26 cellular contexts compared by ENCODE assay signal in genomic region chr2:240189686-240190085, GRCh38. TPM values are rescaled to one million over a fixed set of nuclear protein-coding genes. Genes with fewer than 3 reads are reported as not detected.
DNase-seq lines count a peak whose midpoint lies in the region; ATAC-seq and TF ChIP-seq lines count a peak whose summit lies in the region.
"Had no signal": no experiment of that assay in that cellular context is flagged by ENCODE, and none has a peak within 500 bp of the region (broad histone marks: within the 10 kb centered on the region; RNA-seq: fewer than 3 reads in every experiment).

No MANE protein-coding gene starts in this region.

- ATAC-seq in GM21381 (IDR thresholded peaks at IDR 0.05; ENCODE audit: unreplicated experiment) (no peak), GM19324 (IDR thresholded peaks at IDR 0.05; ENCODE audit: low FRiP score, unreplicated experiment) (no peak)
- ATAC-seq: HCT116, Panc1 had no signal

- WGBS in endodermal cell (ENCODE audit: insufficient coverage in 1 of 2, insufficient read length in 1 of 2), 2 experiments = 80 to 89% methylated on average over 2 to 4 of the region's 4 CpGs
- no CpG with 5 or more reads among the region's 4 CpGs for WGBS in neuronal stem cell (ENCODE audit: extremely low coverage in 2 of 2, insufficient read length in 2 of 2, insufficient replicate concordance in 1 of 2), 2 donors
- 77% methylated on average over 3 of the region's 4 CpGs for WGBS in suprapubic skin

- peak overlapping the region; percentile 77 for H2BK15ac ChIP-seq in neuronal stem cell (ENCODE audit: low read length)

- no peak overlapping the region for H4K8ac ChIP-seq in neuronal stem cell (ENCODE audit: low read depth, low read length)

- H3K4me1 Mint-ChIP-seq in endodermal cell = peaks cover 3% of the 10 kb centered on the region
- H3K4me1 Mint-ChIP-seq: CD8-positive, alpha-beta memory T cell had no signal

- peaks cover 25% of the 10 kb centered on the region for H3K9me3 Mint-ChIP-seq in endodermal cell

- H3K27me3 ChIP-seq in endodermal cell (ENCODE audit: control insufficient read depth, insufficient read depth, low read length, poor library complexity, severe bottlenecking) (no peaks in the 10 kb centered on the region), neuronal stem cell (ENCODE audit: control insufficient read depth in 3 of 3, insufficient read depth in 3 of 3, low read depth in 1 of 3, low read length in 3 of 3) (no peaks in the 10 kb centered on the region), suprapubic skin (peaks cover 33% of the 10 kb centered on the region), vagina (no peaks in the 10 kb centered on the region)

- H3K27ac Mint-ChIP-seq in endodermal cell = no peak overlapping the region
- H3K27ac Mint-ChIP-seq: CD8-positive, alpha-beta memory T cell had no signal

- H3K4me3 Mint-ChIP-seq in endodermal cell = no peak overlapping the region
- H3K4me3 Mint-ChIP-seq: CD8-positive, alpha-beta memory T cell had no signal

- H3K79me1 ChIP-seq in neuronal stem cell (ENCODE audit: low read depth, low read length) = no peaks in the 10 kb centered on the region

- H3K9me3 ChIP-seq in endodermal cell (ENCODE audit: control insufficient read depth, low read length) (peaks cover 7% of the 10 kb centered on the region), neuronal stem cell (replicated peaks in 1 of 2; ENCODE audit: control insufficient read depth in 2 of 2, insufficient read depth in 1 of 2, low read depth in 1 of 2, low read length in 2 of 2) (peaks cover 5 to 10% of the 10 kb centered on the region in 2 donors), suprapubic skin (no peaks in the 10 kb centered on the region), vagina (no peaks in the 10 kb centered on the region)

- H3K4me3 ChIP-seq in endodermal cell (ENCODE audit: low read length) (no peak overlapping the region), neuronal stem cell (ENCODE audit: low read length in 2 of 2) (no peak overlapping the region), suprapubic skin (no peak overlapping the region), vagina (no peak overlapping the region)

- no peaks in the 10 kb centered on the region for H3K36me3 Mint-ChIP-seq in endodermal cell (ENCODE audit: low read depth)
- H3K36me3 Mint-ChIP-seq: CD8-positive, alpha-beta memory T cell had no signal

- H3K14ac ChIP-seq in neuronal stem cell (ENCODE audit: low read length) = peak overlapping the region; percentile 26

- H3K18ac ChIP-seq in neuronal stem cell (ENCODE audit: low read length) = peak overlapping the region; percentile 74

- no peak overlapping the region for H4K91ac ChIP-seq in neuronal stem cell (ENCODE audit: low read depth, low read length, poor library complexity)

- no peak overlapping the region for H3K23ac ChIP-seq in neuronal stem cell (ENCODE audit: low read depth, low read length, poor library complexity)

- TF ChIP-seq EP300 in suprapubic skin (IDR thresholded peaks at IDR 0.05) = no peak

- no peak overlapping the region for H2BK12ac ChIP-seq in neuronal stem cell (ENCODE audit: low read length)

- no peak overlapping the region for H3K4ac ChIP-seq in neuronal stem cell (ENCODE audit: low read length)

- no peak overlapping the region for H3K4me2 ChIP-seq in neuronal stem cell (ENCODE audit: insufficient read depth, low read length, poor library complexity, severe bottlenecking)
- H3K4me2 ChIP-seq: KMS-11 had no signal

- intact Hi-C loops in vagina (cut with DNase I) = no loop called here

- H3K4me1 ChIP-seq in endodermal cell (ENCODE audit: control insufficient read depth, insufficient read depth, low read length) (no peaks in the 10 kb centered on the region), neuronal stem cell (ENCODE audit: control insufficient read depth in 2 of 2, insufficient read depth in 1 of 2, low read depth in 1 of 2, low read length in 2 of 2) (peaks cover 5% of the 10 kb centered on the region in 2 donors), suprapubic skin (no peaks in the 10 kb centered on the region), vagina (no peaks in the 10 kb centered on the region)

- H2AFZ ChIP-seq in neuronal stem cell (ENCODE audit: low read length) = no peak overlapping the region

- H3K27me3 Mint-ChIP-seq in endodermal cell (ENCODE audit: insufficient read depth) = peaks cover 13% of the 10 kb centered on the region

- H3K9ac ChIP-seq in endodermal cell (ENCODE audit: extremely low read depth, low read length, poor library complexity, severe bottlenecking) (no peak overlapping the region), neuronal stem cell (ENCODE audit: low read depth, low read length, poor library complexity) (no peak overlapping the region)
- H3K9ac ChIP-seq: KMS-11 had no signal

- H3K27ac ChIP-seq in endodermal cell (ENCODE audit: low read depth, low read length) (no peak overlapping the region), neuronal stem cell (replicated peaks; ENCODE audit: low read length) (no peak overlapping the region), suprapubic skin (no peak overlapping the region), vagina (no peak overlapping the region)
- H3K27ac ChIP-seq: C4-2B, HL-60, KMS-11 had no signal

- DNase-seq in activated effector memory CD4-positive, alpha-beta T cell treated with anti-CD3 and anti-CD28 coated beads, Interleukin-2, amount 50 U/mL, for 16 hours = peak; percentile 45
- DNase-seq in activated effector memory CD4-positive, alpha-beta T cell treated with Interleukin-2 at 50 U/mL for 16 hours = no peak
- DNase-seq in endodermal cell (peak; percentile 15), neuronal stem cell (ENCODE audit: low spot score) (no peak), suprapubic skin (ENCODE audit: low spot score in 2 of 2) (peak; percentile 26 to 48), vagina (ENCODE audit: extremely low spot score in 2 of 2) (no peak)
- DNase-seq: 8988T; Calu3; CD8-positive, alpha-beta memory T cell; NCI-H1092 treated with DMSO at 0.1 percent for 48 hours; NCI-H146; NCI-H2029; NCI-H226; NCI-H510A treated with DMSO at 0.1 percent for 48 hours; NCI-H748 treated with DMSO at 0.1 percent for 48 hours; NK-92 treated with Interleukin-12 subunit alpha and Interleukin-12 subunit beta, amount 100 ng/mL, for 24 hours had no signal

- H2BK5ac ChIP-seq in neuronal stem cell (ENCODE audit: low read length) = no peak overlapping the region

- H2AK5ac ChIP-seq in neuronal stem cell (ENCODE audit: low read depth, low read length) = peak overlapping the region; percentile 33

- TF ChIP-seq POLR2A in suprapubic skin (IDR thresholded peaks at IDR 0.05) = no peak
- TF ChIP-seq POLR2A in vagina (IDR thresholded peaks at IDR 0.05) = no peak

- no peaks in the 10 kb centered on the region for H3K36me3 ChIP-seq in endodermal cell (ENCODE audit: control insufficient read depth, insufficient read depth, low read length)
- no peaks in the 10 kb centered on the region for H3K36me3 ChIP-seq in neuronal stem cell (replicated peaks in 1 of 2; ENCODE audit: control insufficient read depth in 2 of 2, insufficient read depth in 2 of 2, low read length in 2 of 2)
- no peaks in the 10 kb centered on the region for H3K36me3 ChIP-seq in suprapubic skin
- no peaks in the 10 kb centered on the region for H3K36me3 ChIP-seq in vagina

- TF ChIP-seq CTCF in endodermal cell (conservative IDR thresholded peaks at IDR 0.05) (no peak), suprapubic skin (IDR thresholded peaks at IDR 0.05) (no peak), vagina (IDR thresholded peaks at IDR 0.05) (no peak)

- no peak overlapping the region for H2BK120ac ChIP-seq in neuronal stem cell (ENCODE audit: low read depth, low read length)

RNA-seq across cellular contexts. Expression of gene OTOS, which starts 49.2 kb away (rescaled TPM):
- total RNA-seq in endodermal cell (not detected), suprapubic skin (not detected), vagina (not detected)
- not detected for polyA plus RNA-seq in endodermal cell (2013, experiment 1 of 2)
- not detected for polyA plus RNA-seq in endodermal cell (2013, experiment 2 of 2)
- 0.08 TPM for polyA plus RNA-seq in neuronal stem cell (2013, experiment 1 of 2)
- not detected for polyA plus RNA-seq in neuronal stem cell (2013, experiment 2 of 2)
- total RNA-seq: Calu3; CD8-positive, alpha-beta memory T cell; H1; HT-29 had no signal
- polyA plus RNA-seq: AG04450; CD8-positive, alpha-beta memory T cell had no signal

RNA-seq across cellular contexts. Expression of gene COPS9, which starts 53.6 kb away (rescaled TPM):
- total RNA-seq in endodermal cell = 100 to 1,000 TPM; 151 to 161 TPM
- polyA plus RNA-seq in endodermal cell (2013, experiment 1 of 2) = 175 TPM
- 183 TPM for polyA plus RNA-seq in endodermal cell (2013, experiment 2 of 2)
- 234 TPM for polyA plus RNA-seq in neuronal stem cell (2013, experiment 1 of 2)
- polyA plus RNA-seq in neuronal stem cell (2013, experiment 2 of 2) = 225 TPM
- total RNA-seq in suprapubic skin = 100 to 1,000 TPM in 3 of 4 donors, 10 to 100 TPM in 1; 30.6 to 178 (median 143) TPM
- 170 TPM for total RNA-seq in vagina

Comparison
In these comparisons a context has a peak if more than half of its experiments do, and no peak if none do; other contexts are left out.
1. DNase-seq: peak in activated effector memory CD4-positive, alpha-beta T cell treated with anti-CD3 and anti-CD28 coated beads, Interleukin-2, amount 50 U/mL, for 16 hours (single experiment), endodermal cell (single experiment) and suprapubic skin (2 of 2); none in activated effector memory CD4-positive, alpha-beta T cell treated with Interleukin-2 at 50 U/mL for 16 hours (single experiment), neuronal stem cell (single experiment) and vagina (0 of 2).